Comparison of ENCODE assay signal across 1 cellular context in the genomic region with DNA sequence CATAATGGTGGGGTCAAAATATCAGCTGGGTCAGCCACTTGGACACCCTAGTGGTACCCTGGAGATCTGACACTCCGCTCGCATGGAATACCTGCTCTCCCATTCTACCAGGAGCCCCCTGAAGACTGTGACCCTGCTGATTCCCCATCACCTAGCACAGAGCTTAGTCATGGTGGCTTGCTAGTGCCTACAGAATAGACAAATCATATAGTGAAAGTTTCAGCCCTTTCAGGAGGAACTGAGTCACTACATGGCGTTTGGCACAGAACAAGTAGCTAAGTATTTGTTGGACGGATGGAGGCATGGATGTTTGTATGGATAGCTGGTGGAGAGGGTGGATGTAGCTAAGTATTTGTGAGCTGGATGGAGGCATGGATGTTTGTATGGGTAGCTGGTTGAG.
TF ChIP-seq lines count a peak whose summit lies in the region.

No MANE protein-coding gene starts in this region.

TF ChIP-seq in SK-N-SH, 30 proteins besides CTCF, POLR2A, EP300 and RAD21:
- TF ChIP-seq, protein P1, sequence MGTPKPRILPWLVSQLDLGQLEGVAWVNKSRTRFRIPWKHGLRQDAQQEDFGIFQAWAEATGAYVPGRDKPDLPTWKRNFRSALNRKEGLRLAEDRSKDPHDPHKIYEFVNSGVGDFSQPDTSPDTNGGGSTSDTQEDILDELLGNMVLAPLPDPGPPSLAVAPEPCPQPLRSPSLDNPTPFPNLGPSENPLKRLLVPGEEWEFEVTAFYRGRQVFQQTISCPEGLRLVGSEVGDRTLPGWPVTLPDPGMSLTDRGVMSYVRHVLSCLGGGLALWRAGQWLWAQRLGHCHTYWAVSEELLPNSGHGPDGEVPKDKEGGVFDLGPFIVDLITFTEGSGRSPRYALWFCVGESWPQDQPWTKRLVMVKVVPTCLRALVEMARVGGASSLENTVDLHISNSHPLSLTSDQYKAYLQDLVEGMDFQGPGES (IDR thresholded peaks at IDR 0.05; ENCODE audit: low read depth, low read length) = no peak
- TF ChIP-seq, protein P2, sequence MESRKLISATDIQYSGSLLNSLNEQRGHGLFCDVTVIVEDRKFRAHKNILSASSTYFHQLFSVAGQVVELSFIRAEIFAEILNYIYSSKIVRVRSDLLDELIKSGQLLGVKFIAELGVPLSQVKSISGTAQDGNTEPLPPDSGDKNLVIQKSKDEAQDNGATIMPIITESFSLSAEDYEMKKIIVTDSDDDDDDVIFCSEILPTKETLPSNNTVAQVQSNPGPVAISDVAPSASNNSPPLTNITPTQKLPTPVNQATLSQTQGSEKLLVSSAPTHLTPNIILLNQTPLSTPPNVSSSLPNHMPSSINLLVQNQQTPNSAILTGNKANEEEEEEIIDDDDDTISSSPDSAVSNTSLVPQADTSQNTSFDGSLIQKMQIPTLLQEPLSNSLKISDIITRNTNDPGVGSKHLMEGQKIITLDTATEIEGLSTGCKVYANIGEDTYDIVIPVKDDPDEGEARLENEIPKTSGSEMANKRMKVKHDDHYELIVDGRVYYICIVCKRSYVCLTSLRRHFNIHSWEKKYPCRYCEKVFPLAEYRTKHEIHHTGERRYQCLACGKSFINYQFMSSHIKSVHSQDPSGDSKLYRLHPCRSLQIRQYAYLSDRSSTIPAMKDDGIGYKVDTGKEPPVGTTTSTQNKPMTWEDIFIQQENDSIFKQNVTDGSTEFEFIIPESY (IDR thresholded peaks at IDR 0.05; ENCODE audit: borderline replicate concordance, low read depth) = no peak
- TF ChIP-seq EZH2phosphoT487 (IDR thresholded peaks at IDR 0.05; ENCODE audit: borderline replicate concordance, low read depth) = no peak
- TF ChIP-seq RFX5 (IDR thresholded peaks at IDR 0.05; ENCODE audit: low read length) = no peak
- TF ChIP-seq, protein P3, sequence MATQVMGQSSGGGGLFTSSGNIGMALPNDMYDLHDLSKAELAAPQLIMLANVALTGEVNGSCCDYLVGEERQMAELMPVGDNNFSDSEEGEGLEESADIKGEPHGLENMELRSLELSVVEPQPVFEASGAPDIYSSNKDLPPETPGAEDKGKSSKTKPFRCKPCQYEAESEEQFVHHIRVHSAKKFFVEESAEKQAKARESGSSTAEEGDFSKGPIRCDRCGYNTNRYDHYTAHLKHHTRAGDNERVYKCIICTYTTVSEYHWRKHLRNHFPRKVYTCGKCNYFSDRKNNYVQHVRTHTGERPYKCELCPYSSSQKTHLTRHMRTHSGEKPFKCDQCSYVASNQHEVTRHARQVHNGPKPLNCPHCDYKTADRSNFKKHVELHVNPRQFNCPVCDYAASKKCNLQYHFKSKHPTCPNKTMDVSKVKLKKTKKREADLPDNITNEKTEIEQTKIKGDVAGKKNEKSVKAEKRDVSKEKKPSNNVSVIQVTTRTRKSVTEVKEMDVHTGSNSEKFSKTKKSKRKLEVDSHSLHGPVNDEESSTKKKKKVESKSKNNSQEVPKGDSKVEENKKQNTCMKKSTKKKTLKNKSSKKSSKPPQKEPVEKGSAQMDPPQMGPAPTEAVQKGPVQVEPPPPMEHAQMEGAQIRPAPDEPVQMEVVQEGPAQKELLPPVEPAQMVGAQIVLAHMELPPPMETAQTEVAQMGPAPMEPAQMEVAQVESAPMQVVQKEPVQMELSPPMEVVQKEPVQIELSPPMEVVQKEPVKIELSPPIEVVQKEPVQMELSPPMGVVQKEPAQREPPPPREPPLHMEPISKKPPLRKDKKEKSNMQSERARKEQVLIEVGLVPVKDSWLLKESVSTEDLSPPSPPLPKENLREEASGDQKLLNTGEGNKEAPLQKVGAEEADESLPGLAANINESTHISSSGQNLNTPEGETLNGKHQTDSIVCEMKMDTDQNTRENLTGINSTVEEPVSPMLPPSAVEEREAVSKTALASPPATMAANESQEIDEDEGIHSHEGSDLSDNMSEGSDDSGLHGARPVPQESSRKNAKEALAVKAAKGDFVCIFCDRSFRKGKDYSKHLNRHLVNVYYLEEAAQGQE (IDR thresholded peaks at IDR 0.05; ENCODE audit: low read depth, low read length) = no peak
- no peak for TF ChIP-seq FOXM1 (IDR thresholded peaks at IDR 0.05; ENCODE audit: low read depth)
- TF ChIP-seq GATA2 (CRISPR knock-in tag; IDR thresholded peaks at IDR 0.05) = no peak
- TF ChIP-seq FOXJ3 (CRISPR knock-in tag; IDR thresholded peaks at IDR 0.05) = no peak
- TF ChIP-seq FOSL2 (IDR thresholded peaks at IDR 0.05; ENCODE audit: borderline replicate concordance, low read depth) = no peak
- no peak for TF ChIP-seq NFIC (IDR thresholded peaks at IDR 0.05; ENCODE audit: borderline replicate concordance)
- no peak for TF ChIP-seq ELF1 (IDR thresholded peaks at IDR 0.05)
- TF ChIP-seq SIN3A (IDR thresholded peaks at IDR 0.05; ENCODE audit: borderline replicate concordance, low read depth, low read length) = no peak
- TF ChIP-seq GABPA (IDR thresholded peaks at IDR 0.05; ENCODE audit: low read depth) = no peak
- TF ChIP-seq SMC3 (IDR thresholded peaks at IDR 0.05; ENCODE audit: low read depth, low read length) = no peak
- TF ChIP-seq, protein P4, sequence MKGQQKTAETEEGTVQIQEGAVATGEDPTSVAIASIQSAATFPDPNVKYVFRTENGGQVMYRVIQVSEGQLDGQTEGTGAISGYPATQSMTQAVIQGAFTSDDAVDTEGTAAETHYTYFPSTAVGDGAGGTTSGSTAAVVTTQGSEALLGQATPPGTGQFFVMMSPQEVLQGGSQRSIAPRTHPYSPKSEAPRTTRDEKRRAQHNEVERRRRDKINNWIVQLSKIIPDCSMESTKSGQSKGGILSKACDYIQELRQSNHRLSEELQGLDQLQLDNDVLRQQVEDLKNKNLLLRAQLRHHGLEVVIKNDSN (IDR thresholded peaks at IDR 0.05; ENCODE audit: borderline replicate concordance, low read depth) = no peak
- TF ChIP-seq, protein P5, sequence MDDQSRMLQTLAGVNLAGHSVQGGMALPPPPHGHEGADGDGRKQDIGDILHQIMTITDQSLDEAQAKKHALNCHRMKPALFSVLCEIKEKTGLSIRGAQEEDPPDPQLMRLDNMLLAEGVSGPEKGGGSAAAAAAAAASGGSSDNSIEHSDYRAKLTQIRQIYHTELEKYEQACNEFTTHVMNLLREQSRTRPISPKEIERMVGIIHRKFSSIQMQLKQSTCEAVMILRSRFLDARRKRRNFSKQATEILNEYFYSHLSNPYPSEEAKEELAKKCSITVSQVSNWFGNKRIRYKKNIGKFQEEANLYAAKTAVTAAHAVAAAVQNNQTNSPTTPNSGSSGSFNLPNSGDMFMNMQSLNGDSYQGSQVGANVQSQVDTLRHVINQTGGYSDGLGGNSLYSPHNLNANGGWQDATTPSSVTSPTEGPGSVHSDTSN (IDR thresholded peaks at IDR 0.05) = no peak
- TF ChIP-seq JUND (IDR thresholded peaks at IDR 0.05) = no peak
